ENCODE assay signal across 8 cellular contexts in the genomic region with DNA sequence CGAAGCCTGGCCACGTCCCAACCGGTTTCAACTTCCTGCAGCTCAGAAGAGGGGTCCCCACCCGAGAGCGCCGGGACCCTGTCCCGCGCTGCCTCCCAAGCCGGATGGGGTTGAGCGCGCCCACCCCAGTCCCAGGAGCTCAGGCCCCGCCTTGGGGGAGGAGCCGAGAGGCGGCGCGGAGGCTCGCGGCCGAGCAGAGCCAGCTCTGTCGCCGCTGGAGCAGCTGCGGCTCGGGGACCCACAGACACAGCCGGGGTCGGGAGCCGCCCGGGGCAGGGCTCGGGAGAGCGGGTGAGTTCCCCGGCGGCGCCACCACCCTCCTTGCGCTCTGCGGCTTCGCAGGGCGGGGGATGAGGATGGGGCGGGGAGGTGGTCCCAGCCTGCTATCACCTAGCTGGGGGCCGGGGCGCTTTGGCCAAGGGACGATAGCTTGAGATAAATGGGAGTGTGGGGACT. TPM values are rescaled to one million over a fixed set of nuclear protein-coding genes. Genes with fewer than 3 reads are reported as not detected.
DNase-seq lines count a peak whose midpoint lies in the region; ATAC-seq and TF ChIP-seq lines count a peak whose summit lies in the region.

Gene PPP1R16B (plus strand): TSS at position 196 of the 456 bp plus-strand sequence. CDS start 30,229 bp downstream, outside the sequence.

- H3K4me3 ChIP-seq in Peyer's patch (peak within 1 kb of the TSS; percentile 61 to 87 (median 78)), tibial artery (peak within 1 kb of the TSS; percentile 46 to 60)

- TF ChIP-seq POLR2A in Peyer's patch (IDR thresholded peaks at IDR 0.05), result peak; percentile 40 to 42

- H3K4me1 ChIP-seq in Peyer's patch (peaks cover 0 to 28% (median 18%) of the 10 kb centered on the region in 4 donors), tibial artery (peaks cover 8 to 20% (median 19%) of the 10 kb centered on the region in 4 donors)

- no peak for TF ChIP-seq CTCF in Peyer's patch (IDR thresholded peaks at IDR 0.05)
- TF ChIP-seq CTCF in tibial artery (IDR thresholded peaks at IDR 0.05), result no peak

- ATAC-seq in GM18868 (IDR thresholded peaks at IDR 0.05; ENCODE audit: unreplicated experiment), result peak; percentile 60
- ATAC-seq in HG02981 (IDR thresholded peaks at IDR 0.05; ENCODE audit: unreplicated experiment), result peak; percentile 58
- peak; percentile 91 for ATAC-seq in Right ventricle myocardium superior (ENCODE audit: poor library complexity)

- peak within 1 kb of the TSS; percentile 82 to 96 (median 88) for H3K27ac ChIP-seq in Peyer's patch
- H3K27ac ChIP-seq in tibial artery, result no peak within 1 kb of the TSS

- intact Hi-C loops in Right ventricle myocardium superior (cut with DNase I), result no loop called here
- intact Hi-C loops in tibial artery (cut with DNase I; ENCODE audit: low total_unique reads), result no loop called here

- peaks cover 0 to 10% of the 10 kb centered on the region in 2 donors for H3K27me3 ChIP-seq in Peyer's patch
- H3K27me3 ChIP-seq in tibial artery, result peaks cover 0 to 41% of the 10 kb centered on the region in 2 donors

- H3K36me3 ChIP-seq in Peyer's patch (no peaks in the 10 kb centered on the region), tibial artery (no peaks in the 10 kb centered on the region)

- DNase-seq in Peyer's patch (peak; percentile 70 to 91 (median 88)), activated gamma-delta T cell (lab: John Stamatoyannopoulos, UW) (peak; percentile 74), Right ventricle myocardium superior (peak; percentile 71), pons (ENCODE audit: low spot score) (peak; percentile 66), tibial artery (no peak), foreskin melanocyte (no peak)

- H3K9me3 ChIP-seq in Peyer's patch (no peaks in the 10 kb centered on the region), tibial artery (no peaks in the 10 kb centered on the region)

RNA-seq across cellular contexts. Expression of gene PPP1R16B, which starts in this region (rescaled TPM):
- total RNA-seq in Peyer's patch, result 10 to 100 TPM in 1 of 4 donors, 1 to 10 TPM in 3; 3.2 to 41.3 (median 7.2) TPM
- total RNA-seq in Right ventricle myocardium superior, result 6.8 TPM

Comparison
In these comparisons a context has a peak if more than half of its experiments do, and no peak if none do; other contexts are left out.
1. DNase-seq: peak in Peyer's patch (3 of 3), activated gamma-delta T cell (single experiment), Right ventricle myocardium superior (single experiment) and pons (single experiment); none in tibial artery (0 of 2) and foreskin melanocyte (single experiment).
2. H3K27ac ChIP-seq: peak in Peyer's patch (4 of 4); none in tibial artery (0 of 2).
3. Peak in every context shown above with its lines, with median percentiles within 50 percentile points of each other: ATAC-seq.